ENCODE assay signal across 20 cellular contexts in the genomic region with DNA sequence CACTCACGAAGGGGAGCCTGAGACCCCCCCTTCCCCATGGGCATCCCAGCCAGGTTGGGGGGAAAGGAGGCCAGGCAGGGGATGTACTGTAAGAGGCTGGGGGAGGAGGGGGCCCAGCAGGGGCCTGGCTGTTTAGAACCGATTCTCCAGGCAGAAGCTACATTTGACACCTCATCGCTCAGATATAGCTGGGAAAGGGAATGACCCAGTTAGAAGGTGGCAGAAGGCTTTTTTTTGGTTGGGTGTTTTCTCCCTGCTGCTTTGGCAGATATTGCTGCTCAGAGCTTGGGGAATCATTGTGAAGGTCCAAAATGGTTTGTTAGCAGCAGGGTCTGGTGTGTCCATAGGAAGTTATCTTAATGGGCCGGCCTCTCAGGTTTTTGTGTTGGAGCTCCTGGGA. TPM values are rescaled to one million over a fixed set of nuclear protein-coding genes. Genes with fewer than 3 reads are reported as not detected.
DNase-seq lines count a peak whose midpoint lies in the region; ATAC-seq and TF ChIP-seq lines count a peak whose summit lies in the region.
"Had no signal": no experiment of that assay in that cellular context is flagged by ENCODE, and none has a peak within 500 bp of the region (broad histone marks: within the 10 kb centered on the region; RNA-seq: fewer than 3 reads in every experiment).

No MANE protein-coding gene starts in this region.

- H3K27me3 ChIP-seq in colonic mucosa = no peaks in the 10 kb centered on the region
- peaks cover 3% of the 10 kb centered on the region for H3K27me3 ChIP-seq in transverse colon
- H3K27me3 ChIP-seq: BLaER1 had no signal

- WGBS in transverse colon (ENCODE audit: low coverage in 1 of 2), 2 donors = 82% methylated on average over 4 of the region's 4 CpGs; no CpG with 5 or more reads in 1 of the 2 donors

- TF ChIP-seq POLR2A in transverse colon (IDR thresholded peaks at IDR 0.05) = no peak

- H3K36me3 ChIP-seq in colonic mucosa (no peaks in the 10 kb centered on the region), transverse colon (peaks cover 0 to 3% (median 0%) of the 10 kb centered on the region in 4 donors)
- H3K36me3 ChIP-seq: BLaER1 had no signal

- H3K4me3 ChIP-seq in colonic mucosa (no peak overlapping the region), transverse colon (no peak overlapping the region)
- H3K4me3 ChIP-seq: BLaER1 had no signal

- H3K9me3 ChIP-seq in colonic mucosa = no peaks in the 10 kb centered on the region
- no peaks in the 10 kb centered on the region for H3K9me3 ChIP-seq in transverse colon
- H3K9me3 ChIP-seq: BLaER1 had no signal

- peaks cover 44% of the 10 kb centered on the region for H3K27me3 Mint-ChIP-seq in brain

- in situ Hi-C loops in G401 (cut with HindIII; ENCODE audit: low sequenced_read_pairs) (no loop called here), transverse colon (cut with MboI; ENCODE audit: low pct_ligation_motif_present in 1 of 4, low pct_unique_long_range_greater_than_20kb in 1 of 4, low sequenced_read_pairs in 3 of 4) (loop anchor here in 2 of 4 donors (25.0 kb wide), 1 partner anchor 265 kb away; the partner anchor contains the start of gene RPS14 (in 2 of the 2))

- peaks cover 0 to 5% (median 0%) of the 10 kb centered on the region in 5 experiments for H3K9me3 Mint-ChIP-seq in brain
- H3K9me3 Mint-ChIP-seq: CD4-positive, alpha-beta memory T cell; IgD-negative memory B cell had no signal

- TF ChIP-seq CTCF in brain (conservative IDR thresholded peaks at IDR 0.05) (no peak), colonic mucosa (IDR thresholded peaks at IDR 0.05) (no peak), transverse colon (IDR thresholded peaks at IDR 0.05) (no peak)

- ATAC-seq in GM18511 (IDR thresholded peaks at IDR 0.05; ENCODE audit: unreplicated experiment) (no peak), GM18520 (IDR thresholded peaks at IDR 0.05; ENCODE audit: unreplicated experiment) (no peak)
- ATAC-seq: HCT116 had no signal

- no peak for TF ChIP-seq EP300 in transverse colon (IDR thresholded peaks at IDR 0.05; ENCODE audit: low read depth)

- peak; percentile 95 for DNase-seq in G401 (ENCODE audit: low spot score)
- no peak for DNase-seq in colonic mucosa
- no peak for DNase-seq in transverse colon
- DNase-seq in RKO (ENCODE audit: low spot score) = no peak
- DNase-seq: 8988T; CD4-positive, alpha-beta memory T cell; DMS153; DMS79; GF-D8; GOT3; H7 had no signal

- H3K4me3 Mint-ChIP-seq in brain = no peak overlapping the region
- H3K4me3 Mint-ChIP-seq: CD14-positive monocyte; CD4-positive, alpha-beta memory T cell; IgD-negative memory B cell had no signal

- intact Hi-C loops in colonic mucosa (cut with DNase I) (no loop called here), transverse colon (cut with DNase I; ENCODE audit: low total_unique reads) (no loop called here)

- H3K4me1 ChIP-seq in colonic mucosa (peaks cover 12% of the 10 kb centered on the region), transverse colon (peaks cover 13 to 71% (median 48%) of the 10 kb centered on the region in 4 donors)

- H3K9ac ChIP-seq in colonic mucosa (ENCODE audit: low read depth in 2 of 2, low read length in 2 of 2) = peak overlapping the region in 1 of 2 donors; percentile 42
- H3K9ac ChIP-seq: BLaER1 had no signal

- peak overlapping the region in 3 of 5 experiments; percentile 10 to 46 (median 36) for H3K27ac Mint-ChIP-seq in brain
- H3K27ac Mint-ChIP-seq: CD14-positive monocyte; CD4-positive, alpha-beta memory T cell had no signal

- no peaks in the 10 kb centered on the region for H3K36me3 Mint-ChIP-seq in brain
- H3K36me3 Mint-ChIP-seq: CD4-positive, alpha-beta memory T cell; IgD-negative memory B cell had no signal

- peak overlapping the region; percentile 34 for H3K27ac ChIP-seq in colonic mucosa
- peak overlapping the region; percentile 30 to 62 (median 50) for H3K27ac ChIP-seq in transverse colon
- H3K27ac ChIP-seq: BLaER1 had no signal

- H3K4me1 Mint-ChIP-seq in brain = peaks cover 39% of the 10 kb centered on the region
- H3K4me1 Mint-ChIP-seq: CD4-positive, alpha-beta memory T cell; IgD-negative memory B cell had no signal

RNA-seq across cellular contexts. Expression of gene CDX1, which starts 6.0 kb away (rescaled TPM):
- not detected in 2 replicates for total RNA-seq in G401 (2014; rRNA removed; shearing (Covaris generic))
- not detected for polyA plus RNA-seq in brain (ENCODE audit: insufficient read depth, low read depth, low replicate concordance)
- total RNA-seq in colonic mucosa (100 to 1,000 TPM; 299 to 498 TPM), transverse colon (100 to 1,000 TPM; 249 to 540 (median 360) TPM)
- total RNA-seq: A673; CD4-positive, alpha-beta memory T cell had no signal
- polyA plus RNA-seq: CD14-positive monocyte; CD4-positive, alpha-beta memory T cell; IgD-negative memory B cell had no signal

RNA-seq across cellular contexts. Expression of gene PDGFRB, which starts 16.9 kb away (rescaled TPM):
- total RNA-seq in G401 (2014; rRNA removed; shearing (Covaris generic)) = 21.0 and 31.1 TPM in 2 replicates
- 32.0 TPM for polyA plus RNA-seq in brain (ENCODE audit: insufficient read depth, low read depth, low replicate concordance)
- total RNA-seq in colonic mucosa (10 to 100 TPM in 1 of 2 donors, 1 to 10 TPM in 1; 8.6 to 18.1 TPM), transverse colon (10 to 100 TPM; 20.2 to 56.3 (median 28.3) TPM)
- total RNA-seq: CD4-positive, alpha-beta memory T cell had no signal
- polyA plus RNA-seq: CD4-positive, alpha-beta memory T cell had no signal

RNA-seq across cellular contexts. Expression of gene SLC6A7, which starts 17.3 kb away (rescaled TPM):
- total RNA-seq in G401 (2014; rRNA removed; shearing (Covaris generic)) = not detected in 2 replicates
- 4.1 TPM for polyA plus RNA-seq in brain (ENCODE audit: insufficient read depth, low read depth, low replicate concordance)
- total RNA-seq in colonic mucosa = 10 to 100 TPM in 1 of 2 donors, 1 to 10 TPM in 1; 5.0 to 24.9 TPM
- total RNA-seq in transverse colon = 10 to 100 TPM; 19.5 to 67.7 (median 21.3) TPM
- total RNA-seq: A673; CD4-positive, alpha-beta memory T cell; H7 had no signal
- polyA plus RNA-seq: AG04450; CD14-positive monocyte; CD4-positive, alpha-beta memory T cell; IgD-negative memory B cell had no signal

Comparison
In these comparisons a context has a peak if more than half of its experiments do, and no peak if none do; other contexts are left out.
1. RNA of gene CDX1, which starts 6.0 kb away (total RNA-seq): 299 to 498 TPM in colonic mucosa and 249 to 540 TPM in transverse colon; not detected in G401; every median in the first group is over 100 times any median in the second.